Comparison of ENCODE assay signal across 2 cellular contexts in genomic region chr5:78602400-78602799, GRCh38.
TF ChIP-seq lines count a peak whose summit lies in the region.

No MANE protein-coding gene starts in this region.

TF ChIP-seq in IMR-90, 13 proteins besides CTCF, POLR2A, EP300 and RAD21:
- TF ChIP-seq NFE2L2 (IDR thresholded peaks at IDR 0.05; ENCODE audit: low read depth, low read length) (no peak), ELK1 (IDR thresholded peaks at IDR 0.05; ENCODE audit: borderline replicate concordance, low read depth, low read length) (no peak), MXI1 (IDR thresholded peaks at IDR 0.05; ENCODE audit: borderline replicate concordance, low read depth, low read length) (no peak), MAFK (IDR thresholded peaks at IDR 0.05; ENCODE audit: low read depth, low read length) (no peak), FOS (IDR thresholded peaks at IDR 0.05; ENCODE audit: low read depth, low read length) (no peak), BHLHE40 (IDR thresholded peaks at IDR 0.05; ENCODE audit: low read depth, low read length) (no peak), USF2 (IDR thresholded peaks at IDR 0.05; ENCODE audit: low read depth, low read length) (no peak), CEBPB (IDR thresholded peaks at IDR 0.05; ENCODE audit: low read depth, low read length) (no peak), RFX5 (IDR thresholded peaks at IDR 0.05; ENCODE audit: low read depth, low read length) (no peak), RCOR1 (IDR thresholded peaks at IDR 0.05; ENCODE audit: insufficient replicate concordance, low read length) (no peak), SMC3 (IDR thresholded peaks at IDR 0.05; ENCODE audit: low read depth, low read length) (no peak), MAZ (IDR thresholded peaks at IDR 0.05; ENCODE audit: borderline replicate concordance, low read depth, low read length) (no peak), CHD1 (IDR thresholded peaks at IDR 0.05; ENCODE audit: low read depth, low read length) (no peak)

TF ChIP-seq in endothelial cell of umbilical vein, 7 proteins besides CTCF, POLR2A, EP300 and RAD21:
- TF ChIP-seq FOS (IDR thresholded peaks at IDR 0.05; ENCODE audit: borderline replicate concordance, insufficient read depth, low read length) (no peak), JUN (IDR thresholded peaks at IDR 0.05; ENCODE audit: borderline replicate concordance, insufficient read depth, insufficient read length, low read depth) (no peak), GATA2 (IDR thresholded peaks at IDR 0.05; ENCODE audit: insufficient read depth, insufficient read length, low read depth, low read length) (no peak), MAX (IDR thresholded peaks at IDR 0.05; ENCODE audit: insufficient read depth, insufficient read length) (no peak), EZH2 (IDR thresholded peaks at IDR 0.05; ENCODE audit: borderline replicate concordance, low read depth, low read length, severe bottlenecking) (no peak), POLR2AphosphoS5 (IDR thresholded peaks at IDR 0.05; ENCODE audit: insufficient read depth, low read depth, low read length) (no peak), MYC (IDR thresholded peaks at IDR 0.05; ENCODE audit: low read depth, low read length) (no peak)
